13 cellular contexts compared by ENCODE assay signal in genomic region chr20:1537731-1538058, GRCh38. TPM values are rescaled to one million over a fixed set of nuclear protein-coding genes. Genes with fewer than 3 reads are reported as not detected.
DNase-seq lines count a peak whose midpoint lies in the region; ATAC-seq and TF ChIP-seq lines count a peak whose summit lies in the region.
"Had no signal": no experiment of that assay in that cellular context is flagged by ENCODE, and none has a peak within 500 bp of the region (broad histone marks: within the 10 kb centered on the region; RNA-seq: fewer than 3 reads in every experiment).

No MANE protein-coding gene starts in this region.

- POLR2A ChIA-PET in OCI-LY7 (lab: Charles Lee) = interaction anchor here (1.2 kb wide), 1 partner anchor 28 kb away, joined by 4 read pairs; no protein-coding TSS in a partner anchor

- H3K79me2 ChIP-seq in OCI-LY7 (ENCODE audit: insufficient read depth, low read depth, low read length) = no peaks in the 10 kb centered on the region
- H3K79me2 ChIP-seq in smooth muscle cell (ENCODE audit: low read depth) = no peaks in the 10 kb centered on the region

- TF ChIP-seq CTCF in GM13976 (IDR thresholded peaks at IDR 0.05; ENCODE audit: borderline replicate concordance, control extremely low read depth, extremely low read depth, insufficient read depth, missing control alignments) = no peak
- TF ChIP-seq CTCF in OCI-LY7 (conservative IDR thresholded peaks at IDR 0.05; ENCODE audit: low read length) = no peak
- no peak for TF ChIP-seq CTCF in smooth muscle cell (IDR thresholded peaks at IDR 0.05; ENCODE audit: borderline replicate concordance, insufficient read depth, poor library complexity, severe bottlenecking)

- CTCF ChIA-PET in OCI-LY7 (lab: Charles Lee; ENCODE audit: unreplicated experiment) = no interaction called here

- H3K4me3 ChIP-seq in OCI-LY7 (ENCODE audit: low read depth, low read length, poor library complexity, severe bottlenecking) (no peak overlapping the region), skeletal muscle tissue (ENCODE audit: low read length in 3 of 3) (no peak overlapping the region), smooth muscle cell (no peak overlapping the region)
- H3K4me3 ChIP-seq: uterus had no signal

- no TSS peak for BruUV-seq in OCI-LY7 (replicated peaks; lab: Mats Ljungman, UMichigan)

- peak; percentile 52 for DNase-seq in GM13976 (ENCODE audit: low spot score)
- DNase-seq in OCI-LY7 (ENCODE audit: low spot score) = peak; percentile 28
- peak in 24 of 42 donors; percentile 6 to 59 (median 24) for DNase-seq in head of caudate nucleus
- DNase-seq in smooth muscle cell (lab: John Stamatoyannopoulos, UW; ENCODE audit: unreplicated experiment) = no peak
- no peak for DNase-seq in foreskin melanocyte
- no peak for DNase-seq in NCI-H2081 treated with DMSO at 0.1 percent for 48 hours (lab: John Stamatoyannopoulos, UW)
- DNase-seq: activated T-cell treated with anti-CD3 and anti-CD28 coated beads, Interleukin-2, amount 50 U/mL, for 72 hours; stimulated activated CD4-positive, alpha-beta T cell treated with anti-CD3 and anti-CD28 coated beads, Interleukin-4, amount 100 ng/mL, for 24 hours had no signal

- ATAC-seq in HG03565 (IDR thresholded peaks at IDR 0.05; ENCODE audit: unreplicated experiment) = no peak
- ATAC-seq: activated T-cell treated with anti-CD3 and anti-CD28 coated beads, Interleukin-2, amount 50 U/mL, for 72 hours had no signal

- H3K27me3 ChIP-seq in skeletal muscle tissue (ENCODE audit: control insufficient read depth in 3 of 3, insufficient read depth in 3 of 3, low read length in 3 of 3) (peaks cover 0 to 2% (median 0%) of the 10 kb centered on the region in 3 donors), smooth muscle cell (ENCODE audit: low read depth) (no peaks in the 10 kb centered on the region)
- H3K27me3 ChIP-seq: uterus had no signal

- H3K4me2 ChIP-seq in OCI-LY7 (ENCODE audit: low read length) (peak overlapping the region; percentile 42), smooth muscle cell (no peak overlapping the region)

- H3K9me2 ChIP-seq in OCI-LY7 (ENCODE audit: insufficient read depth, low read length) = no peaks in the 10 kb centered on the region

- H3K9me3 ChIP-seq in OCI-LY7 (ENCODE audit: low read length) (no peaks in the 10 kb centered on the region), skeletal muscle tissue (ENCODE audit: control insufficient read depth in 3 of 3, low read length in 3 of 3) (no peaks in the 10 kb centered on the region), smooth muscle cell (replicated peaks; ENCODE audit: low read depth) (no peaks in the 10 kb centered on the region)
- H3K9me3 ChIP-seq: uterus had no signal

- no peak overlapping the region for H3K27ac ChIP-seq in OCI-LY7 (ENCODE audit: low read depth, low read length, poor library complexity, severe bottlenecking)
- peak overlapping the region; percentile 58 for H3K27ac ChIP-seq in skeletal muscle tissue (ENCODE audit: low read depth, low read length)
- H3K27ac ChIP-seq in smooth muscle cell (ENCODE audit: low read depth) = no peak overlapping the region
- H3K27ac ChIP-seq: uterus had no signal

- H4K20me1 ChIP-seq in OCI-LY7 (ENCODE audit: insufficient read depth, low read length) (no peaks in the 10 kb centered on the region), smooth muscle cell (ENCODE audit: low read depth) (no peaks in the 10 kb centered on the region)

- H3F3A ChIP-seq in smooth muscle cell (ENCODE audit: low read depth) = no peaks in the 10 kb centered on the region

- H2AFZ ChIP-seq in OCI-LY7 (ENCODE audit: low read length) (no peak overlapping the region), smooth muscle cell (ENCODE audit: low read depth) (no peak overlapping the region)

- intact Hi-C loops in OCI-LY7 (cut with micrococcal nuclease; ENCODE audit: unreplicated experiment) = loop anchor here (2.0 kb wide), 1 partner anchor 87 kb away; no protein-coding TSS in a partner anchor
- intact Hi-C loops in head of caudate nucleus (cut with DNase I) = no loop called here

- H3K4me1 ChIP-seq in OCI-LY7 (ENCODE audit: insufficient read depth, low read length, poor library complexity, severe bottlenecking) (peaks cover 7% of the 10 kb centered on the region), skeletal muscle tissue (ENCODE audit: control insufficient read depth in 3 of 3, insufficient read depth in 3 of 3, low read length in 3 of 3) (no peaks in the 10 kb centered on the region), smooth muscle cell (ENCODE audit: low read depth) (no peaks in the 10 kb centered on the region)
- H3K4me1 ChIP-seq: uterus had no signal

- H3K9ac ChIP-seq in skeletal muscle tissue (ENCODE audit: low read depth in 1 of 3, low read length in 3 of 3) = no peak overlapping the region
- H3K9ac ChIP-seq in smooth muscle cell (ENCODE audit: low read depth) = no peak overlapping the region

- in situ Hi-C loops in GM13976 (cut with MboI; ENCODE audit: low sequenced_read_pairs, unreplicated experiment) = no loop called here

- WGBS in smooth muscle cell (ENCODE audit: low lambda C conversion rate) = 75% methylated on average over 4 of the region's 4 CpGs

- H3K36me3 ChIP-seq in OCI-LY7 (ENCODE audit: insufficient read depth, low read length) (no peaks in the 10 kb centered on the region), skeletal muscle tissue (ENCODE audit: control insufficient read depth in 3 of 3, insufficient read depth in 3 of 3, low read length in 3 of 3) (no peaks in the 10 kb centered on the region), smooth muscle cell (ENCODE audit: low read depth) (no peaks in the 10 kb centered on the region)
- H3K36me3 ChIP-seq: uterus had no signal

RNA-seq across cellular contexts. Expression of gene SIRPD, which starts 19.8 kb away (rescaled TPM):
- not detected in 2 replicates for total RNA-seq in OCI-LY7 (2014; rRNA removed; shearing (Covaris generic))
- total RNA-seq in OCI-LY7 (2022) = not detected in 2 replicates
- total RNA-seq in skeletal muscle tissue = not detected
- not detected in 2 replicates for total RNA-seq in smooth muscle cell
- not detected in 2 replicates for polyA plus RNA-seq in smooth muscle cell
- total RNA-seq: activated T-cell treated with anti-CD3 and anti-CD28 coated beads, Interleukin-2, amount 50 U/mL, for 72 hours; uterus had no signal
- polyA plus RNA-seq: neural cell had no signal

RNA-seq across cellular contexts. Expression of gene SIRPB2, which starts 46.5 kb away (rescaled TPM):
- total RNA-seq in OCI-LY7 (2014; rRNA removed; shearing (Covaris generic)) = not detected in 2 replicates
- total RNA-seq in OCI-LY7 (2022) (not detected in 2 replicates), skeletal muscle tissue (1.6 TPM), smooth muscle cell (not detected in 2 replicates)
- polyA plus RNA-seq in smooth muscle cell = not detected in 2 replicates
- total RNA-seq: activated T-cell treated with anti-CD3 and anti-CD28 coated beads, Interleukin-2, amount 50 U/mL, for 72 hours; T-helper 2 cell treated with Interferon-gamma antibody and Interleukin-4, amounts not matched to agents 100 ng/mL and 5 ng/mL, for 36 hours had no signal
- polyA plus RNA-seq: neural cell had no signal

Comparison
In these comparisons a context has a peak if more than half of its experiments do, and no peak if none do; other contexts are left out.
1. DNase-seq: peak in GM13976 (single experiment), OCI-LY7 (single experiment) and head of caudate nucleus (24 of 42); none in smooth muscle cell (single experiment), foreskin melanocyte (single experiment) and NCI-H2081 treated with DMSO at 0.1 percent for 48 hours (single experiment).